Comparison of ENCODE assay signal across 1 cellular context in the genomic region with DNA sequence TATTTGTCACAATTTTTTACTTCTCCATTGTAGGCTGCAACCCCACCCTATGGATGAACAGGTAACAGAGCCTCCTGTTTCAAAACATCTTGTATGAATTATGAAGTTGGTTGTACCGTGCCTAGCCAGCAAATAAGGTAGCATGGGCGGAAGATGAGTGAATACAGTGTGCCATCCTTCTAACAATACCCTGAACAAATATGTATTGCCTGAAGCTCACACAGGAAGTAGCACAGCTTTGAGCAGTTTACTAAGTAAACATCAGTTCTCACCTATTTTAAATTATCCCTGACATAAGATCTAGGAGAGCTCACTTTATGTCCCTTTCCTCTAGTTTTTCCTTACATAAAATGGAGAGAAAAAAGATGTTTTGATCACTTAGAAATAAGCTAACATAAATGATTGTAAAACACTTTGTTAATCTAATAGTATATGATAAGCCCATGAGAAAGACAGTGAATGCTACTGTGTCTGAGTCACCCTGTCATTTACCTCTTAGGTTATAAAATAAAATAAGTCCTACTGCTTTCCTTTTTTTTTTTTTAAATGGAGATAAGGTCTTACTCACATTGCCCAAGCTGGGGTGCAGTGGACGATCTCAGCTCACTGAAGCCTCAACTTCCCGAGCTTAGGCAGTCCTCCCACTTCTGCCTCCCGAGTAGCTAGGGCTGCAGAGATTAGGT.
TF ChIP-seq lines count a peak whose summit lies in the region.

No MANE protein-coding gene starts in this region.

TF ChIP-seq in IMR-90, 13 proteins besides CTCF, POLR2A, EP300 and RAD21:
- TF ChIP-seq NFE2L2 (IDR thresholded peaks at IDR 0.05; ENCODE audit: low read depth, low read length) = no peak
- TF ChIP-seq RFX5 (IDR thresholded peaks at IDR 0.05; ENCODE audit: low read depth, low read length) = no peak
- TF ChIP-seq MXI1 (IDR thresholded peaks at IDR 0.05; ENCODE audit: borderline replicate concordance, low read depth, low read length) = no peak
- no peak for TF ChIP-seq CHD1 (IDR thresholded peaks at IDR 0.05; ENCODE audit: low read depth, low read length)
- no peak for TF ChIP-seq BHLHE40 (IDR thresholded peaks at IDR 0.05; ENCODE audit: low read depth, low read length)
- TF ChIP-seq RCOR1 (IDR thresholded peaks at IDR 0.05; ENCODE audit: insufficient replicate concordance, low read length) = no peak
- TF ChIP-seq USF2 (IDR thresholded peaks at IDR 0.05; ENCODE audit: low read depth, low read length) = no peak
- TF ChIP-seq SMC3 (IDR thresholded peaks at IDR 0.05; ENCODE audit: low read depth, low read length) = no peak
- TF ChIP-seq MAFK (IDR thresholded peaks at IDR 0.05; ENCODE audit: low read depth, low read length) = no peak
- TF ChIP-seq, protein P1, sequence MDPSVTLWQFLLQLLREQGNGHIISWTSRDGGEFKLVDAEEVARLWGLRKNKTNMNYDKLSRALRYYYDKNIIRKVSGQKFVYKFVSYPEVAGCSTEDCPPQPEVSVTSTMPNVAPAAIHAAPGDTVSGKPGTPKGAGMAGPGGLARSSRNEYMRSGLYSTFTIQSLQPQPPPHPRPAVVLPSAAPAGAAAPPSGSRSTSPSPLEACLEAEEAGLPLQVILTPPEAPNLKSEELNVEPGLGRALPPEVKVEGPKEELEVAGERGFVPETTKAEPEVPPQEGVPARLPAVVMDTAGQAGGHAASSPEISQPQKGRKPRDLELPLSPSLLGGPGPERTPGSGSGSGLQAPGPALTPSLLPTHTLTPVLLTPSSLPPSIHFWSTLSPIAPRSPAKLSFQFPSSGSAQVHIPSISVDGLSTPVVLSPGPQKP (IDR thresholded peaks at IDR 0.05; ENCODE audit: borderline replicate concordance, low read depth, low read length) = no peak
- TF ChIP-seq MAZ (IDR thresholded peaks at IDR 0.05; ENCODE audit: borderline replicate concordance, low read depth, low read length) = no peak
- no peak for TF ChIP-seq CEBPB (IDR thresholded peaks at IDR 0.05; ENCODE audit: low read depth, low read length)
- no peak for TF ChIP-seq FOS (IDR thresholded peaks at IDR 0.05; ENCODE audit: low read depth, low read length)
TF ChIP-seq in IMR-90: peak in this region for 0.
